Comparison of ENCODE assay signal across 8 cellular contexts in the genomic region with DNA sequence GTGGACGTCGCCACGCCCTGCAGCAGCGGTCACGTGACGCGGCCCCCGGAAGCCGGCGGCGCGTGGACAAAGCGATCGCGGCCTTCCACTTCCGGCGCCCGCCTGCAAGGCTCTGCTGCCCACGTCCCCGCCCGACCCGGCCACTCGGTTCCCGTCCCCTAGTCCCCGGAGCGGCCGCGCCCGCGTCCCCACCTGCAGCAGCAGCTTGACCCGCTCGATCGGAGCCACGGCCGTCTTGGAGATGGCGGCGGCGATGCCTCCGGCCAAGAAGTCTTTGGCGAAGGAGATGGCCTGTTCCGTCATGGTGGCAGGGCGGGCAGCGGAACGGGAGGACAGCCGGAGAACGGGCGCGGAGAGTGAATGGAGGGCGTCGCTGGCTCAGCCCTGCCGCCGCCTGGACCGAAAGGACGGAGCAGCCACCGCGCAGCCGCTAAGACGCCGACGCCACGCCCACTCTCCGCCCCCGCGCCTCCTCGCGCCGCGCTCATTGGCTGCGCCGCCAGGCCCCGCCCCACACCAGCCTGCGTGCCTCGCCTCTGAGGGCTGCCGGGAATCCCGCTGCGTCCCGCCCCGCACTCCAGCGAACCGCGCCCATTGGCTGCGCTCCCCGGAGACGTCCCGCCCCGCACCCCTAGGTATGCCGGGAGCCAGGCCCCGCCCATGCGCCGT. TPM values are rescaled to one million over a fixed set of nuclear protein-coding genes. Genes with fewer than 3 reads are reported as not detected.
DNase-seq lines count a peak whose midpoint lies in the region; ATAC-seq and TF ChIP-seq lines count a peak whose summit lies in the region.

A gene (minus strand): TSS at position 407 of the 669 bp plus-strand sequence. CDS start 104 bp downstream, at position 303.

- H3K4me1 Mint-ChIP-seq in T-cell, result peaks cover 45 to 59% (median 56%) of the 10 kb centered on the region in 3 donors

- H3K36me3 Mint-ChIP-seq in T-cell, result peaks cover 27% of the 10 kb centered on the region

- peak; percentile 79 for TF ChIP-seq POLR2A in GM18526 (IDR thresholded peaks at IDR 0.05; ENCODE audit: extremely low read depth, insufficient read length)

- in situ Hi-C loops in T47D (cut with HindIII; ENCODE audit: low pct_unique_long_range_greater_than_20kb, low sequenced_read_pairs), result no loop called here

- H3K4me3 Mint-ChIP-seq in T-cell, result peak within 1 kb of the TSS; percentile 90 to 92 (median 91)

- DNase-seq in T-cell, result peak; percentile 93 to 100 (median 98)
- peak; percentile 92 to 96 for DNase-seq in T47D (ENCODE audit: low read depth in 1 of 2, low spot score in 1 of 2)
- peak; percentile 97 for DNase-seq in iris pigment epithelial cell (ENCODE audit: low read depth)
- peak; percentile 99 to 100 for DNase-seq in stimulated activated CD4-positive, alpha-beta T cell treated with anti-CD3 and anti-CD28 coated beads, Interleukin-15, amount 100 ng/mL, for 1 hour (ENCODE audit: low read depth in 1 of 2, low spot score in 1 of 2)
- no peak for DNase-seq in SIG-M5 treated with dmso at 0.1 percent for 504 hours (lab: John Stamatoyannopoulos, UW; ENCODE audit: unreplicated experiment)
- DNase-seq in NCI-H345 (lab: John Stamatoyannopoulos, UW), result no peak

- ATAC-seq in HG03060 (IDR thresholded peaks at IDR 0.05; ENCODE audit: low read depth, unreplicated experiment), result peak; percentile 87
- ATAC-seq in T-cell (replicated peaks in 1 of 4), result peak; percentile 95 to 97 (median 96)

- H3K27ac Mint-ChIP-seq in T-cell, result peak within 1 kb of the TSS; percentile 92 to 93

- POLR2A ChIA-PET in T-cell (lab: Charles Lee), result no interaction called here

- CTCF ChIA-PET in T-cell (lab: Charles Lee), result no interaction called here

- H3K9me3 Mint-ChIP-seq in T-cell, result no peaks in the 10 kb centered on the region

- H3K27me3 Mint-ChIP-seq in T-cell, result no peaks in the 10 kb centered on the region

RNA-seq across cellular contexts. Expression of the gene that starts here (rescaled TPM):
- total RNA-seq in T-cell, result 100 to 1,000 TPM; 293 to 355 (median 334) TPM

Comparison
In these comparisons a context has a peak if more than half of its experiments do, and no peak if none do; other contexts are left out.
1. DNase-seq: peak in T-cell (34 of 34), T47D (2 of 2), iris pigment epithelial cell (single experiment) and stimulated activated CD4-positive, alpha-beta T cell treated with anti-CD3 and anti-CD28 coated beads, Interleukin-15, amount 100 ng/mL, for 1 hour (2 of 2); none in SIG-M5 treated with dmso at 0.1 percent for 504 hours (single experiment) and NCI-H345 (single experiment).